1 cellular context compared by ENCODE assay signal in genomic region chr19:1377965-1378785, GRCh38.
TF ChIP-seq lines count a peak whose summit lies in the region.

No MANE protein-coding gene starts in this region.

TF ChIP-seq in GM23338, 12 proteins besides CTCF, POLR2A, EP300 and RAD21:
- TF ChIP-seq ZNF331 (CRISPR knock-in tag; IDR thresholded peaks at IDR 0.05; ENCODE audit: low read depth) (no peak), ETS1 (IDR thresholded peaks at IDR 0.05) (no peak), STAT1 (IDR thresholded peaks at IDR 0.05; ENCODE audit: unreplicated experiment) (no peak), REST (IDR thresholded peaks at IDR 0.05; ENCODE audit: unreplicated experiment) (no peak)
